11 cellular contexts compared by ENCODE assay signal in genomic region chr4:88478247-88478646, GRCh38.
"Had no signal": no experiment of that assay in that cellular context is flagged by ENCODE, and none has a peak within 500 bp of the region (broad histone marks: within the 10 kb centered on the region; RNA-seq: fewer than 3 reads in every experiment).

No MANE protein-coding gene starts in this region.

- H3K27ac ChIP-seq: GM23248 had no signal

- H3K36me3 ChIP-seq: HAP-1 had no signal

- H3K27ac Mint-ChIP-seq: GM23338, H9, HFFc6 had no signal

- FAIRE-seq: H1, H54 had no signal

- H3K4me3 Mint-ChIP-seq: GM23338, H9, HFFc6 had no signal

- H2AFZ ChIP-seq: GM23248, GM23338 had no signal

- H3K9ac ChIP-seq: GM23248 had no signal

- ATAC-seq: GM23338, HCT116 had no signal

- H3K9me3 Mint-ChIP-seq: GM23338, H9, HFFc6 had no signal

- H3K4me3 ChIP-seq: GM23248, GM23338, HAP-1 had no signal

- H3K9me3 ChIP-seq: HAP-1 had no signal

- DNase-seq: GM23248, GOT3, H7, H9, HCEC 1CT, HFFc6 had no signal

- H3K4me2 ChIP-seq: GM23338 had no signal
